ENCODE assay signal across 11 cellular contexts in genomic region chr3:75658411-75659107, GRCh38. TPM values are rescaled to one million over a fixed set of nuclear protein-coding genes. Genes with fewer than 3 reads are reported as not detected.
A peak's percentile ranks its signal among the peaks of the same experiment; 100 is the strongest.
DNase-seq lines count a peak whose midpoint lies in the region; ATAC-seq and TF ChIP-seq lines count a peak whose summit lies in the region.
"Not testable (repeated sequence)": the region's sequence is repeated elsewhere in the genome, so short reads cannot be mapped to it uniquely, and the experiment has no call there.
"Had no signal": no experiment of that assay in that cellular context is flagged by ENCODE, and none has a peak within 500 bp of the region (broad histone marks: within the 10 kb centered on the region; RNA-seq: fewer than 3 reads in every experiment).

No MANE protein-coding gene starts in this region.

- DNase-seq in CD8-positive, alpha-beta T cell; Jurkat, Clone E6-1 (ENCODE audit: low read depth, low spot score); mammary epithelial cell; heart right ventricle: not testable (repeated sequence)
- peak; percentile 72 for DNase-seq in WTC11 (ENCODE audit: low spot score)
- DNase-seq in mesenchymal stem cell = peak; percentile 59
- DNase-seq in upper lobe of left lung = peak in 1 of 2 donors; percentile 80

- not testable (repeated sequence) for H3K9me3 ChIP-seq in CD8-positive, alpha-beta T cell (ENCODE audit: low read length); mammary epithelial cell (replicated peaks; ENCODE audit: insufficient read depth, low read length); heart right ventricle; mesenchymal stem cell (ENCODE audit: control insufficient read depth, low read length); upper lobe of left lung

- H3K36me3 ChIP-seq in CD8-positive, alpha-beta T cell (ENCODE audit: insufficient read depth, low read length); mammary epithelial cell (ENCODE audit: insufficient read depth, low read length); heart right ventricle; mesenchymal stem cell (ENCODE audit: control insufficient read depth in 1 of 2, insufficient read depth in 2 of 2, low read depth in 1 of 2, low read length in 2 of 2); rectal smooth muscle tissue (ENCODE audit: control insufficient read depth, insufficient read depth, low read length); upper lobe of left lung: not testable (repeated sequence)

- not testable (repeated sequence) for H2BK120ac ChIP-seq in mesenchymal stem cell (ENCODE audit: low read depth, low read length)

- dilution Hi-C loops in mammary epithelial cell (cut with HindIII; ENCODE audit: low sequenced_read_pairs) = not testable (repeated sequence)

- TF ChIP-seq POLR2A in upper lobe of left lung (IDR thresholded peaks at IDR 0.05) = not testable (repeated sequence)

- not testable (repeated sequence) for H3K4me3 ChIP-seq in CD8-positive, alpha-beta T cell (ENCODE audit: low read depth, low read length)
- peak overlapping the region; percentile 54 for H3K4me3 ChIP-seq in Jurkat, Clone E6-1 (ENCODE audit: low read length)
- H3K4me3 ChIP-seq in mammary epithelial cell (replicated peaks in 1 of 3; ENCODE audit: insufficient read depth in 1 of 3, low read depth in 2 of 3, low read length in 3 of 3) (peak overlapping the region; percentile 23 to 27 (median 26)), heart right ventricle (peak overlapping the region in 9 of 10 donors; percentile 2 to 52 (median 39)), mesenchymal stem cell (ENCODE audit: insufficient read depth in 1 of 2, low read depth in 1 of 2, low read length in 2 of 2) (peak overlapping the region; percentile 57 to 65), rectal smooth muscle tissue (ENCODE audit: low read length) (peak overlapping the region; percentile 36), upper lobe of left lung (peak overlapping the region; percentile 16 to 46 (median 32))

- H3K4me2 ChIP-seq in mammary epithelial cell (ENCODE audit: insufficient read depth, low read depth, low read length) (peak overlapping the region; percentile 22), mesenchymal stem cell (ENCODE audit: low read length, poor library complexity, severe bottlenecking) (peak overlapping the region; percentile 37)

- not testable (repeated sequence) for H3K36me3 Mint-ChIP-seq in CD8-positive, alpha-beta T cell; WTC11

- H3K27ac Mint-ChIP-seq in CD8-positive, alpha-beta T cell; WTC11: not testable (repeated sequence)

- not testable (repeated sequence) for H3K4me1 Mint-ChIP-seq in CD8-positive, alpha-beta T cell (ENCODE audit: low read depth); WTC11

- CTCF ChIA-PET in CD8-positive, alpha-beta T cell (lab: Charles Lee); mammary epithelial cell (lab: Charles Lee; ENCODE audit: low non-redundant PET): not testable (repeated sequence)
- CTCF ChIA-PET in WTC11 (lab: Charles Lee) = interaction anchor here (0.9 kb wide), 1 partner anchor 12 kb away, joined by 7 read pairs; no protein-coding TSS in a partner anchor

- intact Hi-C loops in CD8-positive, alpha-beta T cell (cut with DNase I, micrococcal nuclease); mammary epithelial cell (cut with micrococcal nuclease); heart right ventricle (cut with DNase I): not testable (repeated sequence)

- not testable (repeated sequence) for H3K79me1 ChIP-seq in mesenchymal stem cell (replicated peaks; ENCODE audit: low read length, poor library complexity, severe bottlenecking)

- not testable (repeated sequence) for H4K8ac ChIP-seq in mesenchymal stem cell (ENCODE audit: low read length)

- peaks cover 24% of the 10 kb centered on the region for H3K27me3 Mint-ChIP-seq in CD8-positive, alpha-beta T cell (ENCODE audit: low read depth)
- peaks cover 75% of the 10 kb centered on the region for H3K27me3 Mint-ChIP-seq in WTC11 (ENCODE audit: low read depth)

- not testable (repeated sequence) for H3K27ac ChIP-seq in CD8-positive, alpha-beta T cell (ENCODE audit: low read depth, low read length); mammary epithelial cell (ENCODE audit: insufficient read depth, low read depth, low read length); heart right ventricle; mesenchymal stem cell (ENCODE audit: low read length, poor library complexity, severe bottlenecking); rectal smooth muscle tissue (ENCODE audit: low read depth, low read length)
- H3K27ac ChIP-seq in upper lobe of left lung = peak overlapping the region in 1 of 4 donors; percentile 7

- not testable (repeated sequence) for H4K91ac ChIP-seq in mesenchymal stem cell (ENCODE audit: low read length)

- not testable (repeated sequence) for H3K4me1 ChIP-seq in CD8-positive, alpha-beta T cell (ENCODE audit: insufficient read depth, low read length); mammary epithelial cell (ENCODE audit: insufficient read depth, low read length); mesenchymal stem cell (ENCODE audit: control insufficient read depth, insufficient read depth, low read depth, low read length); rectal smooth muscle tissue (ENCODE audit: control insufficient read depth, insufficient read depth, low read length)
- H3K4me1 ChIP-seq in heart right ventricle (peaks cover 0 to 21% (median 9%) of the 10 kb centered on the region in 9 donors), upper lobe of left lung (peaks cover 6 to 14% (median 7%) of the 10 kb centered on the region in 4 donors)

- H4K20me1 ChIP-seq in mammary epithelial cell (ENCODE audit: insufficient read depth, low read length) = not testable (repeated sequence)

- not testable (repeated sequence) for H3K9ac ChIP-seq in mammary epithelial cell (ENCODE audit: insufficient read depth, low read length); mesenchymal stem cell (ENCODE audit: low read length); rectal smooth muscle tissue (ENCODE audit: low read length)

- not testable (repeated sequence) for H3K27me3 ChIP-seq in CD8-positive, alpha-beta T cell (ENCODE audit: insufficient read depth, low read length); mammary epithelial cell (ENCODE audit: insufficient read depth, low read length); rectal smooth muscle tissue (ENCODE audit: control insufficient read depth, insufficient read depth, low read length)
- peaks cover 11 to 99% (median 84%) of the 10 kb centered on the region in 7 donors for H3K27me3 ChIP-seq in heart right ventricle
- peaks cover 10 to 24% of the 10 kb centered on the region in 2 experiments for H3K27me3 ChIP-seq in mesenchymal stem cell (ENCODE audit: control insufficient read depth in 1 of 2, insufficient read depth in 1 of 2, low read length in 2 of 2)
- peaks cover 0 to 12% (median 2%) of the 10 kb centered on the region in 4 donors for H3K27me3 ChIP-seq in upper lobe of left lung

- peak overlapping the region; percentile 48 for H2AFZ ChIP-seq in mammary epithelial cell (ENCODE audit: low read depth, low read length)
- peak overlapping the region; percentile 60 for H2AFZ ChIP-seq in mesenchymal stem cell (ENCODE audit: low read depth, low read length)

- not testable (repeated sequence) for H2BK15ac ChIP-seq in mesenchymal stem cell (ENCODE audit: low read depth, poor library complexity, severe bottlenecking)

- in situ Hi-C loops in mammary epithelial cell (cut with MboI; ENCODE audit: low sequenced_read_pairs in 2 of 2) = not testable (repeated sequence)

- not testable (repeated sequence) for H3K79me2 ChIP-seq in mammary epithelial cell (ENCODE audit: insufficient read depth, low read length)

- H2BK5ac ChIP-seq in mesenchymal stem cell (ENCODE audit: low read depth, low read length, poor library complexity, severe bottlenecking) = not testable (repeated sequence)

- H3K14ac ChIP-seq in mesenchymal stem cell (ENCODE audit: low read length in 2 of 2) = not testable (repeated sequence)

- H2AK5ac ChIP-seq in mesenchymal stem cell (ENCODE audit: low read length, severe bottlenecking) = not testable (repeated sequence)

- TF ChIP-seq CTCF in CD8-positive, alpha-beta T cell (IDR thresholded peaks at IDR 0.05); mammary epithelial cell (conservative IDR thresholded peaks at IDR 0.05 in 1 of 2, IDR thresholded peaks at IDR 0.05 in 1 of 2; ENCODE audit: extremely low read depth in 1 of 2, insufficient read depth in 1 of 2, low read depth in 1 of 2, low read length in 2 of 2); upper lobe of left lung (IDR thresholded peaks at IDR 0.05): not testable (repeated sequence)
- peak; percentile 48; the same call in 1 of the 2 replicates for TF ChIP-seq CTCF in WTC11 (IDR thresholded peaks at IDR 0.05)
- peak in 3 of 9 donors; percentile 8 to 19 (median 16) for TF ChIP-seq CTCF in heart right ventricle (IDR thresholded peaks at IDR 0.05)

- not testable (repeated sequence) for H3K4ac ChIP-seq in mesenchymal stem cell (ENCODE audit: low read depth in 1 of 2, low read length in 2 of 2)

- TF ChIP-seq EP300 in upper lobe of left lung (IDR thresholded peaks at IDR 0.05) = not testable (repeated sequence)

- WGBS in mammary epithelial cell (ENCODE audit: low coverage, missing lambda C conversion rate) = 7% methylated on average over 14 of the region's 42 CpGs
- WGBS in heart right ventricle, 2 donors = 1 to 3% methylated on average over 42 of the region's 42 CpGs
- WGBS in mesenchymal stem cell = 1% methylated on average over 36 of the region's 42 CpGs
- 5 to 6% methylated on average over 20 of the region's 42 CpGs for WGBS in upper lobe of left lung, 2 donors

- peak overlapping the region; percentile 29 for H3K4me3 Mint-ChIP-seq in CD8-positive, alpha-beta T cell
- H3K4me3 Mint-ChIP-seq in WTC11 = peak overlapping the region; percentile 85

- not testable (repeated sequence) for ATAC-seq in CD8-positive, alpha-beta T cell; heart right ventricle; upper lobe of left lung (ENCODE audit: low FRiP score in 2 of 2)
- ATAC-seq in WTC11 = peak; percentile 24; the same call in 1 of the 2 replicates

- BruUV-seq in mammary epithelial cell (replicated peaks; lab: Mats Ljungman, UMichigan) = not testable (repeated sequence)

- POLR2A ChIA-PET in CD8-positive, alpha-beta T cell (lab: Charles Lee); WTC11 (lab: Charles Lee): not testable (repeated sequence)

- not testable (repeated sequence) for H3K23ac ChIP-seq in mesenchymal stem cell (ENCODE audit: low read length in 2 of 2)

- peak overlapping the region in 1 of 2 experiments; percentile 18 for H3K18ac ChIP-seq in mesenchymal stem cell (ENCODE audit: low read depth in 1 of 2, low read length in 2 of 2)

- not testable (repeated sequence) for H3K9me3 Mint-ChIP-seq in CD8-positive, alpha-beta T cell; WTC11

- not testable (repeated sequence) for H2BK12ac ChIP-seq in mesenchymal stem cell (ENCODE audit: low read length in 2 of 2)

RNA-seq across cellular contexts. Expression of gene FRG2C, which starts 5.6 kb away (rescaled TPM):
- not detected for total RNA-seq in CD8-positive, alpha-beta T cell
- not detected for polyA plus RNA-seq in Jurkat, Clone E6-1 (2012; ENCODE audit: insufficient read depth, insufficient read length)
- total RNA-seq in WTC11 (2021) (0.09 to 0.16 TPM (median 0.09 TPM) in 3 replicates), mammary epithelial cell (not detected), heart right ventricle (not detected), upper lobe of left lung (not detected)
- polyA plus RNA-seq in mammary epithelial cell (not detected), heart right ventricle (not detected)
- polyA minus RNA-seq in mammary epithelial cell = not detected
- 0.04 TPM for polyA plus RNA-seq in mesenchymal stem cell (2013, experiment 1 of 2)
- polyA plus RNA-seq in mesenchymal stem cell (2013, experiment 2 of 2) = not detected
- total RNA-seq: Calu3, esophagus mucosa, lower leg skin had no signal
